9 cellular contexts compared by ENCODE assay signal in genomic region chr10:110414563-110415309, GRCh38.
DNase-seq lines count a peak whose midpoint lies in the region; ATAC-seq and TF ChIP-seq lines count a peak whose summit lies in the region.
"Had no signal": no experiment of that assay in that cellular context is flagged by ENCODE, and none has a peak within 500 bp of the region (broad histone marks: within the 10 kb centered on the region; RNA-seq: fewer than 3 reads in every experiment).

No MANE protein-coding gene starts in this region.

- WGBS in SK-N-SH (ENCODE audit: low lambda C conversion rate) = 52% methylated on average over 10 of the region's 10 CpGs

- POLR2A ChIA-PET in SK-N-SH (lab: Yijun Ruan, JAX) = no interaction called here
- POLR2A ChIA-PET in T-cell (lab: Charles Lee) = interaction anchor here in 1 of 2 donors (1.3 kb wide), 1 partner anchor 84 kb away, joined by 3 read pairs; no protein-coding TSS in a partner anchor

- H3K27ac ChIP-seq in SK-N-SH (ENCODE audit: low read depth in 2 of 2, low read length in 1 of 2) (no peak overlapping the region), ascending aorta (no peak overlapping the region), neutrophil (peak overlapping the region; percentile 65)
- H3K27ac ChIP-seq: gastrocnemius medialis had no signal

- H2AFZ ChIP-seq in SK-N-SH (ENCODE audit: low read depth) = no peak overlapping the region

- H3K4me3 ChIP-seq in SK-N-SH (ENCODE audit: low read depth in 2 of 2, low read length in 1 of 2) = no peak overlapping the region
- H3K4me3 ChIP-seq in ascending aorta = no peak overlapping the region
- peak overlapping the region in 1 of 2 experiments; percentile 10 for H3K4me3 ChIP-seq in neutrophil (ENCODE audit: low read depth in 1 of 2, low read length in 1 of 2)
- H3K4me3 ChIP-seq: gastrocnemius medialis had no signal

- H3K4me2 ChIP-seq in SK-N-SH = no peak overlapping the region

- DNase-seq in SK-N-SH = no peak
- peak; percentile 57 to 92 (median 84) for DNase-seq in T-cell
- DNase-seq in ascending aorta (ENCODE audit: low spot score in 2 of 2) = peak; percentile 37 to 75
- DNase-seq in NCI-H345 treated with DMSO at 0.1 percent for 48 hours (lab: John Stamatoyannopoulos, UW; ENCODE audit: unreplicated experiment) = no peak
- DNase-seq in hepatic stellate cell (ENCODE audit: low spot score) = no peak

- CTCF ChIA-PET in SK-N-SH (lab: Yijun Ruan, JAX) = interaction anchor here (1.6 kb wide), 1 partner anchor 8 kb away, joined by 4 read pairs; no protein-coding TSS in a partner anchor
- CTCF ChIA-PET in T-cell (lab: Charles Lee) = interaction anchor here (0.6 to 3.2 kb wide), 6 partner anchors 57 to 207 kb away, joined by 3 to 19 read pairs (median 4); no protein-coding TSS in a partner anchor

- peaks cover 12% of the 10 kb centered on the region for H3F3A ChIP-seq in SK-N-SH (replicated peaks; ENCODE audit: insufficient read depth)

- H3K27ac Mint-ChIP-seq in T-cell = peak overlapping the region; percentile 81 to 89

- ATAC-seq in SK-N-SH treated with all-trans-retinoic acid at 6 μM for 48 hours = no peak
- peak; percentile 84 for ATAC-seq in HG03175 (IDR thresholded peaks at IDR 0.05; ENCODE audit: unreplicated experiment)
- peak; percentile 96 to 98 (median 97) for ATAC-seq in T-cell (replicated peaks in 1 of 4)

- H3K36me3 Mint-ChIP-seq in T-cell = no peaks in the 10 kb centered on the region

- TF ChIP-seq RAD21 in SK-N-SH (IDR thresholded peaks at IDR 0.05; ENCODE audit: low read length) = no peak

- no peak overlapping the region for H3K9ac ChIP-seq in SK-N-SH

- no peak for TF ChIP-seq EP300 in SK-N-SH (IDR thresholded peaks at IDR 0.05; ENCODE audit: borderline replicate concordance in 1 of 2, low read depth in 1 of 2, low read length in 1 of 2)

- no peaks in the 10 kb centered on the region for H3K79me2 ChIP-seq in SK-N-SH (ENCODE audit: insufficient read depth)

- H3K27me3 Mint-ChIP-seq in T-cell = no peaks in the 10 kb centered on the region

- no peak for TF ChIP-seq CTCF in SK-N-SH (IDR thresholded peaks at IDR 0.05)
- TF ChIP-seq CTCF in ascending aorta (IDR thresholded peaks at IDR 0.05) = no peak
- no peak for TF ChIP-seq CTCF in neutrophil (IDR thresholded peaks at IDR 0.05)

- H3K4me1 Mint-ChIP-seq in T-cell = peaks cover 29 to 46% (median 40%) of the 10 kb centered on the region in 3 donors

- H3K27me3 ChIP-seq in SK-N-SH (ENCODE audit: insufficient read depth) (no peaks in the 10 kb centered on the region), ascending aorta (no peaks in the 10 kb centered on the region), neutrophil (no peaks in the 10 kb centered on the region)
- H3K27me3 ChIP-seq: gastrocnemius medialis had no signal

- no peaks in the 10 kb centered on the region for H3K9me3 Mint-ChIP-seq in T-cell

- H3K9me2 ChIP-seq in SK-N-SH = no peaks in the 10 kb centered on the region

- peaks cover 16 to 27% of the 10 kb centered on the region in 2 experiments; a peak in 3 of 4 replicates for H3K4me1 ChIP-seq in SK-N-SH (ENCODE audit: control insufficient read depth in 1 of 2, insufficient read depth in 2 of 2, low read depth in 1 of 2, low read length in 1 of 2)
- peaks cover 0 to 3% of the 10 kb centered on the region in 2 donors for H3K4me1 ChIP-seq in ascending aorta
- peaks cover 29 to 31% of the 10 kb centered on the region in 2 experiments for H3K4me1 ChIP-seq in neutrophil (ENCODE audit: control insufficient read depth in 1 of 2, insufficient read depth in 1 of 2, low read depth in 1 of 2, low read length in 1 of 2)

- intact Hi-C loops in ascending aorta (cut with DNase I) = no loop called here

- no peaks in the 10 kb centered on the region for H3K9me3 ChIP-seq in SK-N-SH
- H3K9me3 ChIP-seq in ascending aorta = no peaks in the 10 kb centered on the region
- H3K9me3 ChIP-seq in neutrophil = no peaks in the 10 kb centered on the region
- H3K9me3 ChIP-seq: gastrocnemius medialis had no signal

- no peaks in the 10 kb centered on the region for H4K20me1 ChIP-seq in SK-N-SH (ENCODE audit: insufficient read depth)

- peak overlapping the region; percentile 18 to 63 (median 25) for H3K4me3 Mint-ChIP-seq in T-cell

- no peaks in the 10 kb centered on the region for H3K36me3 ChIP-seq in SK-N-SH (replicated peaks in 1 of 2; ENCODE audit: control insufficient read depth in 1 of 2, insufficient read depth in 2 of 2, low read length in 1 of 2)
- no peaks in the 10 kb centered on the region for H3K36me3 ChIP-seq in ascending aorta
- no peaks in the 10 kb centered on the region for H3K36me3 ChIP-seq in neutrophil
- H3K36me3 ChIP-seq: gastrocnemius medialis had no signal

TF ChIP-seq in SK-N-SH, 30 proteins besides CTCF, POLR2A, EP300 and RAD21:
- 0 out of 2 replicates have a peak, but pooled peaks have one; percentile 20 for TF ChIP-seq JUND (IDR thresholded peaks at IDR 0.05)
- 0 out of 2 replicates have a peak, but pooled peaks have one; percentile 44 for TF ChIP-seq MEF2A (IDR thresholded peaks at IDR 0.05; ENCODE audit: borderline replicate concordance, low read depth)
- no peak for TF ChIP-seq FOSL2 (IDR thresholded peaks at IDR 0.05; ENCODE audit: borderline replicate concordance, low read depth)
- no peak for TF ChIP-seq MXI1 (IDR thresholded peaks at IDR 0.05; ENCODE audit: low read depth, low read length)
- TF ChIP-seq EZH2phosphoT487 (IDR thresholded peaks at IDR 0.05; ENCODE audit: borderline replicate concordance, low read depth) = no peak
TF ChIP-seq in SK-N-SH: peak in this region for 2.

TF ChIP-seq in SK-N-SH treated with all-trans-retinoic acid at 6 μM for 48 hours, 23 proteins besides CTCF, POLR2A, EP300 and RAD21:
- no peak for TF ChIP-seq RARB (CRISPR knock-in tag; IDR thresholded peaks at IDR 0.05)
- no peak for TF ChIP-seq POU6F1 (CRISPR knock-in tag; IDR thresholded peaks at IDR 0.05; ENCODE audit: borderline replicate concordance, low read depth)
- TF ChIP-seq ZNF565 (CRISPR knock-in tag; conservative IDR thresholded peaks at IDR 0.05; ENCODE audit: low read depth) = no peak
- no peak for TF ChIP-seq PPARA (CRISPR knock-in tag; IDR thresholded peaks at IDR 0.05; ENCODE audit: borderline replicate concordance)
- TF ChIP-seq TCF4 (CRISPR knock-in tag; IDR thresholded peaks at IDR 0.05; ENCODE audit: borderline replicate concordance) = no peak

Comparison
In these comparisons a context has a peak if more than half of its experiments do, and no peak if none do; other contexts are left out.
1. DNase-seq: peak in T-cell (34 of 34) and ascending aorta (2 of 2); none in SK-N-SH (single experiment), NCI-H345 treated with DMSO at 0.1 percent for 48 hours (single experiment) and hepatic stellate cell (single experiment).